ENCODE assay signal across 9 cellular contexts in the genomic region with DNA sequence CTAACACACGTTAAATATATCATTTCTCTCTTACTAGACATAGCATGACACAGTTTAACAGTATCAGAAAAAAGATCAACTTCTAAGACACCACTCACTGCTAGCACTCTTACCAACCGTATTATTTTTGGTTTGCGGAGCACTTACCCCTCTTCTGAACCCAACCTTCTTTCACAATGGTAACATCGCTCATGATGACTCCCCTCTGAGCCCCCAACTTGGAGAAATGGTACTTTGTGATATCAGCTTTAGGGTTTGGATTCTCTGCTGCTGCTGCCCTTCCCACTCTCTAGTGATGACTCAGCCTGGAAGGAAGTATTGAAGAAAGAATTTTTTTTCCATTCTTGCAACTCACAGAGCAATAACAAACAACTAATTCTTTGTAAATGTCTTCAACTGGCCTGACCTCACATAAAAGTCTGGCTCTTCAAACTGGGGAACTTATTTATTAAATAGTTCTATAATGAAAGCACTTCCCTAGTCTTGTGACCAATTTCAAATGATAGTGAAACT. TPM values are rescaled to one million over a fixed set of nuclear protein-coding genes. Genes with fewer than 3 reads are reported as not detected.
DNase-seq lines count a peak whose midpoint lies in the region; TF ChIP-seq lines count a peak whose summit lies in the region.
"Had no signal": no experiment of that assay in that cellular context is flagged by ENCODE, and none has a peak within 500 bp of the region (broad histone marks: within the 10 kb centered on the region; RNA-seq: fewer than 3 reads in every experiment).

No MANE protein-coding gene starts in this region.

- H3K27me3 Mint-ChIP-seq in Caco-2 (ENCODE audit: insufficient read depth, unreplicated experiment), result peaks cover 3% of the 10 kb centered on the region

- H3K27ac Mint-ChIP-seq in Caco-2 (ENCODE audit: unreplicated experiment), result no peak overlapping the region

- DNase-seq in ACHN (peak; percentile 59), LHCN-M2 (ENCODE audit: low read depth) (peak; percentile 66), brain pericyte (ENCODE audit: low read depth, low spot score) (peak; percentile 25), medulla oblongata (ENCODE audit: extremely low spot score) (peak; percentile 19), Caco-2 (no peak), NCI-H82 treated with DMSO at 0.1 percent for 48 hours (lab: John Stamatoyannopoulos, UW; ENCODE audit: unreplicated experiment) (no peak), iPS-NIHi11 (ENCODE audit: low spot score) (no peak), NCI-H748 treated with DMSO at 0.1 percent for 48 hours (lab: John Stamatoyannopoulos, UW) (no peak)
- DNase-seq: NCI-H524 had no signal

- no peak overlapping the region for H3K4me3 ChIP-seq in Caco-2 (ENCODE audit: low read depth, low read length)

- in situ Hi-C loops in ACHN (cut with HindIII; ENCODE audit: low pct_ligation_motif_present, low pct_unique_long_range_greater_than_20kb, low sequenced_read_pairs), result no loop called here

- BruUV-seq in Caco-2 (replicated peaks; lab: Mats Ljungman, UMichigan), result no TSS peak

- CTCF ChIA-PET in Caco-2 (lab: Charles Lee), result no interaction called here

- H3K9me3 ChIP-seq in Caco-2, result no peaks in the 10 kb centered on the region

- TF ChIP-seq CTCF in Caco-2 (IDR thresholded peaks at IDR 0.05; ENCODE audit: insufficient read depth in 1 of 2, low read depth in 1 of 2, low read length in 1 of 2, severe bottlenecking in 1 of 2, unreplicated experiment in 1 of 2), result no peak

- H3K36me3 ChIP-seq in Caco-2 (ENCODE audit: control insufficient read depth, insufficient read depth, low read length), result no peaks in the 10 kb centered on the region

- no peaks in the 10 kb centered on the region for H3K4me1 Mint-ChIP-seq in Caco-2 (ENCODE audit: low read depth, unreplicated experiment)

- H3K27me3 ChIP-seq in Caco-2 (replicated peaks; ENCODE audit: control insufficient read depth, insufficient read depth, low read length), result no peaks in the 10 kb centered on the region

- no peaks in the 10 kb centered on the region for H3K9me3 Mint-ChIP-seq in Caco-2 (ENCODE audit: unreplicated experiment)

- H3K4me3 Mint-ChIP-seq in Caco-2 (ENCODE audit: unreplicated experiment), result no peak overlapping the region

- intact Hi-C loops in Caco-2 (cut with micrococcal nuclease; ENCODE audit: unreplicated experiment), result no loop called here

- no peaks in the 10 kb centered on the region for H3K36me3 Mint-ChIP-seq in Caco-2 (ENCODE audit: insufficient read depth, unreplicated experiment)

- POLR2A ChIA-PET in Caco-2 (lab: Charles Lee), result no interaction called here

- H3K4me1 ChIP-seq in Caco-2, result no peaks in the 10 kb centered on the region

RNA-seq across cellular contexts. Expression of a gene that starts 7.0 kb away (rescaled TPM):
- 10.1 and 12.2 TPM in 2 replicates for total RNA-seq in LHCN-M2 (2014; rRNA removed)
- polyA plus RNA-seq in LHCN-M2 (2012), result 7.8 TPM
- 3.7 and 4.0 TPM in 2 replicates for total RNA-seq in Caco-2 (2022)

Comparison
In these comparisons a context has a peak if more than half of its experiments do, and no peak if none do; other contexts are left out.
1. DNase-seq: peak in ACHN (single experiment), LHCN-M2 (single experiment), brain pericyte (single experiment) and medulla oblongata (single experiment); none in Caco-2 (0 of 2), NCI-H82 treated with DMSO at 0.1 percent for 48 hours (single experiment), iPS-NIHi11 (single experiment) and NCI-H748 treated with DMSO at 0.1 percent for 48 hours (single experiment).